Comparison of ENCODE assay signal across 1 cellular context in the genomic region with DNA sequence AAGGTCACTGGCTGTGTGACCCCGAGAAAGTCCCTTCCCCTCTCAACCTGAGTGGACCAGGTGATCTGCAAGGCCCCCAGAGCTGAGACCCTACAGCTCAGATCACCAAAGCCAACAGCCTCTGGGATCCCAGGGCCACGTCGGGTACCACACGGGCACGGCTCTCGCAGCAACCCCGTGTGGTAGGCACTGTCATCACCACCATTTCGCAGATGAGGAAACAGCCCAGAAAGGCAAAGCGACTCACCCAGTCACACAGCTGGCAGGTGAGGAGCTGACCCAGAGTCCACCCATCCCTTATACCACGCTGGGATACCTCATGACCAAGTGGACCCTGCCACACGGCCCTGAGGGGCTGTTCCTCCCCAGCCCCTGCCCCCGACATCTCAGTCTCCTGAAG.
TF ChIP-seq lines count a peak whose summit lies in the region.

No MANE protein-coding gene starts in this region.

TF ChIP-seq in IMR-90, 13 proteins besides CTCF, POLR2A, EP300 and RAD21:
- TF ChIP-seq, protein P1, sequence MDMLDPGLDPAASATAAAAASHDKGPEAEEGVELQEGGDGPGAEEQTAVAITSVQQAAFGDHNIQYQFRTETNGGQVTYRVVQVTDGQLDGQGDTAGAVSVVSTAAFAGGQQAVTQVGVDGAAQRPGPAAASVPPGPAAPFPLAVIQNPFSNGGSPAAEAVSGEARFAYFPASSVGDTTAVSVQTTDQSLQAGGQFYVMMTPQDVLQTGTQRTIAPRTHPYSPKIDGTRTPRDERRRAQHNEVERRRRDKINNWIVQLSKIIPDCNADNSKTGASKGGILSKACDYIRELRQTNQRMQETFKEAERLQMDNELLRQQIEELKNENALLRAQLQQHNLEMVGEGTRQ (IDR thresholded peaks at IDR 0.05; ENCODE audit: low read depth, low read length): no peak
- no peak for TF ChIP-seq SMC3 (IDR thresholded peaks at IDR 0.05; ENCODE audit: low read depth, low read length)
- TF ChIP-seq MAFK (IDR thresholded peaks at IDR 0.05; ENCODE audit: low read depth, low read length): no peak
- no peak for TF ChIP-seq RCOR1 (IDR thresholded peaks at IDR 0.05; ENCODE audit: insufficient replicate concordance, low read length)
